Comparison of ENCODE assay signal across 13 cellular contexts in genomic region chr1:187001198-187001904, GRCh38.
A peak's percentile ranks its signal among the peaks of the same experiment; 100 is the strongest.
DNase-seq lines count a peak whose midpoint lies in the region; ATAC-seq, FAIRE-seq and TF ChIP-seq lines count a peak whose summit lies in the region.
"Had no signal": no experiment of that assay in that cellular context is flagged by ENCODE, and none has a peak within 500 bp of the region (broad histone marks: within the 10 kb centered on the region; RNA-seq: fewer than 3 reads in every experiment).

No MANE protein-coding gene starts in this region.

- no peaks in the 10 kb centered on the region for H3K36me3 ChIP-seq in bronchial epithelial cell (ENCODE audit: control insufficient read depth, insufficient read depth, low read length)
- H3K36me3 ChIP-seq in lung (ENCODE audit: control insufficient read depth in 2 of 2, insufficient read depth in 2 of 2, low read length in 2 of 2) = no peaks in the 10 kb centered on the region
- H3K36me3 ChIP-seq: adrenal gland had no signal

- no peaks in the 10 kb centered on the region for H3K36me3 Mint-ChIP-seq in T-helper 17 cell (ENCODE audit: low read depth)
- H3K36me3 Mint-ChIP-seq: CD8-positive, alpha-beta T cell; type B pancreatic cell had no signal

- H3K27ac ChIP-seq in lung (ENCODE audit: low read depth in 1 of 2, low read length in 1 of 2) = no peak overlapping the region
- H3K27ac ChIP-seq: adrenal gland had no signal

- H3K9me3 ChIP-seq in lung (ENCODE audit: control insufficient read depth in 2 of 2, insufficient read depth in 1 of 2, low read length in 1 of 2) (no peaks in the 10 kb centered on the region), T-helper 17 cell (ENCODE audit: control insufficient read depth, low read length, poor library complexity, severe bottlenecking) (no peaks in the 10 kb centered on the region)
- H3K9me3 ChIP-seq: adrenal gland had no signal

- no peak overlapping the region for H3K27ac Mint-ChIP-seq in T-helper 17 cell
- H3K27ac Mint-ChIP-seq: CD8-positive, alpha-beta T cell; type B pancreatic cell had no signal

- H3K27me3 ChIP-seq in bronchial epithelial cell (ENCODE audit: control insufficient read depth, insufficient read depth, low read length) (no peaks in the 10 kb centered on the region), lung (ENCODE audit: control insufficient read depth, insufficient read depth) (no peaks in the 10 kb centered on the region)
- H3K27me3 ChIP-seq: adrenal gland had no signal

- WGBS in lung, 2 donors = 57 to 66% methylated on average over 4 of the region's 4 CpGs

- no peaks in the 10 kb centered on the region for H3K4me1 ChIP-seq in lung (ENCODE audit: control insufficient read depth in 2 of 2, insufficient read depth in 2 of 2, low read length in 2 of 2)

- TF ChIP-seq POLR2A in erythroblast (IDR thresholded peaks at IDR 0.05; ENCODE audit: low read length) = no peak

- DNase-seq in AML-193 (lab: John Stamatoyannopoulos, UW) (peak; percentile 36 to 56), MV-4-11 (lab: John Stamatoyannopoulos, UW) (peak; percentile 84), bronchial epithelial cell (ENCODE audit: low read depth) (peak; percentile 97), lung (ENCODE audit: low spot score) (no peak), T-helper 17 cell (no peak), NCI-H2107 treated with DMSO at 0.1 percent for 48 hours (lab: John Stamatoyannopoulos, UW; ENCODE audit: unreplicated experiment) (no peak), erythroblast (lab: John Stamatoyannopoulos, UW) (no peak), NCI-H1930 (lab: John Stamatoyannopoulos, UW) (no peak)
- DNase-seq: activated CD8-positive, alpha-beta memory T cell treated with anti-CD3 and anti-CD28 coated beads for 24 hours; CD8-positive, alpha-beta T cell; glutamatergic neuron had no signal

- no peak overlapping the region for H3K4me3 ChIP-seq in bronchial epithelial cell (ENCODE audit: low read depth, low read length)
- H3K4me3 ChIP-seq in lung = no peak overlapping the region
- H3K4me3 ChIP-seq: adrenal gland had no signal

- TF ChIP-seq CTCF in bronchial epithelial cell (IDR thresholded peaks at IDR 0.05; ENCODE audit: insufficient read depth, low read length, severe bottlenecking) = no peak
- TF ChIP-seq CTCF in lung (IDR thresholded peaks at IDR 0.05; ENCODE audit: control extremely low read depth, extremely low read depth) = no peak

- peak; percentile 19 for ATAC-seq in lung (ENCODE audit: insufficient read depth, low FRiP score)
- ATAC-seq in T-helper 17 cell = no peak
- ATAC-seq: CD8-positive, alpha-beta T cell had no signal

- FAIRE-seq in bronchial epithelial cell (lab: Jason Lieb, UNC) = peak; percentile 36

- H3K27me3 Mint-ChIP-seq in T-helper 17 cell = peaks cover 9% of the 10 kb centered on the region
- H3K27me3 Mint-ChIP-seq: type B pancreatic cell had no signal

- H3K4me3 Mint-ChIP-seq in T-helper 17 cell = no peak overlapping the region
- H3K4me3 Mint-ChIP-seq: CD8-positive, alpha-beta T cell; type B pancreatic cell had no signal

- no peaks in the 10 kb centered on the region for H3K4me1 Mint-ChIP-seq in T-helper 17 cell

Comparison
In these comparisons a context has a peak if more than half of its experiments do, and no peak if none do; other contexts are left out.
1. DNase-seq: peak in AML-193 (2 of 2), MV-4-11 (single experiment) and bronchial epithelial cell (single experiment); none in lung (single experiment), T-helper 17 cell (0 of 3), NCI-H2107 treated with DMSO at 0.1 percent for 48 hours (single experiment), erythroblast (0 of 2) and NCI-H1930 (0 of 2).